Comparison of ENCODE assay signal across 8 cellular contexts in genomic region chr5:36690041-36690941, GRCh38.
DNase-seq lines count a peak whose midpoint lies in the region; ATAC-seq and TF ChIP-seq lines count a peak whose summit lies in the region.

No MANE protein-coding gene starts in this region.

- no peak overlapping the region for H3K27ac ChIP-seq in C4-2B

- H3K27ac Mint-ChIP-seq in activated CD8-positive, alpha-beta T cell treated with anti-CD3 and anti-CD28 coated beads, Interleukin-2, amount 10 ng/mL, durations not matched to agents 7 days and 5 days, result no peak overlapping the region
- peak overlapping the region; percentile 1 to 54 for H3K27ac Mint-ChIP-seq in effector memory CD8-positive, alpha-beta T cell

- H3K4me1 Mint-ChIP-seq in activated CD8-positive, alpha-beta T cell treated with anti-CD3 and anti-CD28 coated beads, Interleukin-2, amount 10 ng/mL, durations not matched to agents 7 days and 5 days (ENCODE audit: low read depth), result peaks cover 10% of the 10 kb centered on the region
- H3K4me1 Mint-ChIP-seq in effector memory CD8-positive, alpha-beta T cell (ENCODE audit: low read depth in 2 of 2), result peaks cover 8% of the 10 kb centered on the region in 2 donors

- DNase-seq in NCI-H748 (lab: John Stamatoyannopoulos, UW; ENCODE audit: unreplicated experiment) (peak; percentile 95), medulla oblongata (ENCODE audit: extremely low spot score) (peak; percentile 89)
- DNase-seq in activated CD8-positive, alpha-beta T cell treated with anti-CD3 and anti-CD28 coated beads, Interleukin-2, amount 10 ng/mL, durations not matched to agents 7 days and 5 days, result peak; percentile 76
- peak; percentile 24 to 51 (median 32) for DNase-seq in effector memory CD8-positive, alpha-beta T cell
- peak; percentile 37 to 50 (median 47) for DNase-seq in stimulated activated CD4-positive, alpha-beta T cell treated with anti-CD3 and anti-CD28 coated beads, TNF-alpha, amount 100 ng/mL, for 4 hours (ENCODE audit: low read depth in 3 of 3)

- peak; percentile 94 for TF ChIP-seq CTCF in C4-2B (conservative IDR thresholded peaks at IDR 0.05)

- no peaks in the 10 kb centered on the region for H3K9me3 Mint-ChIP-seq in activated CD8-positive, alpha-beta T cell treated with anti-CD3 and anti-CD28 coated beads, Interleukin-2, amount 10 ng/mL, durations not matched to agents 7 days and 5 days (ENCODE audit: insufficient read depth)
- H3K9me3 Mint-ChIP-seq in effector memory CD8-positive, alpha-beta T cell, result no peaks in the 10 kb centered on the region

- H3K4me3 Mint-ChIP-seq in activated CD8-positive, alpha-beta T cell treated with anti-CD3 and anti-CD28 coated beads, Interleukin-2, amount 10 ng/mL, durations not matched to agents 7 days and 5 days, result peak overlapping the region; percentile 75
- H3K4me3 Mint-ChIP-seq in effector memory CD8-positive, alpha-beta T cell, result peak overlapping the region; percentile 60 to 70

- CTCF ChIA-PET in activated CD8-positive, alpha-beta T cell treated with anti-CD3 and anti-CD28 coated beads, Interleukin-2, amount 10 ng/mL, durations not matched to agents 7 days and 5 days (lab: Charles Lee), result interaction anchor here (0.7 to 2.4 kb wide), 27 partner anchors 10 to 448 kb away, joined by 3 to 18 read pairs (median 4); partner anchors contain the start of genes NADK2 and NIPBL

- POLR2A ChIA-PET in activated CD8-positive, alpha-beta T cell treated with anti-CD3 and anti-CD28 coated beads, Interleukin-2, amount 10 ng/mL, durations not matched to agents 7 days and 5 days (lab: Charles Lee), result no interaction called here

- ATAC-seq in GM19351 (IDR thresholded peaks at IDR 0.05; ENCODE audit: unreplicated experiment) (peak; percentile 75), HG03460 (IDR thresholded peaks at IDR 0.05; ENCODE audit: unreplicated experiment) (peak; percentile 65)
- ATAC-seq in activated CD8-positive, alpha-beta T cell treated with anti-CD3 and anti-CD28 coated beads, Interleukin-2, amount 10 ng/mL, durations not matched to agents 7 days and 5 days, result peak; percentile 90
- ATAC-seq in effector memory CD8-positive, alpha-beta T cell (replicated peaks), result peak; percentile 82

- H3K27me3 Mint-ChIP-seq in activated CD8-positive, alpha-beta T cell treated with anti-CD3 and anti-CD28 coated beads, Interleukin-2, amount 10 ng/mL, durations not matched to agents 7 days and 5 days (ENCODE audit: low read depth), result peaks cover 22% of the 10 kb centered on the region
- peaks cover 19 to 50% of the 10 kb centered on the region in 2 donors for H3K27me3 Mint-ChIP-seq in effector memory CD8-positive, alpha-beta T cell

- H3K36me3 Mint-ChIP-seq in activated CD8-positive, alpha-beta T cell treated with anti-CD3 and anti-CD28 coated beads, Interleukin-2, amount 10 ng/mL, durations not matched to agents 7 days and 5 days (ENCODE audit: low read depth), result no peaks in the 10 kb centered on the region
- no peaks in the 10 kb centered on the region for H3K36me3 Mint-ChIP-seq in effector memory CD8-positive, alpha-beta T cell (ENCODE audit: insufficient read depth)

Comparison
In these comparisons a context has a peak if more than half of its experiments do, and no peak if none do; other contexts are left out.
1. DNase-seq: peak in every context shown above with its lines; median percentile 95 in NCI-H748; 89 in medulla oblongata; 76 in activated CD8-positive, alpha-beta T cell treated with anti-CD3 and anti-CD28 coated beads, Interleukin-2, amount 10 ng/mL, durations not matched to agents 7 days and 5 days; 47 in stimulated activated CD4-positive, alpha-beta T cell treated with anti-CD3 and anti-CD28 coated beads, TNF-alpha, amount 100 ng/mL, for 4 hours; 32 in effector memory CD8-positive, alpha-beta T cell.